19 cellular contexts compared by ENCODE assay signal in the genomic region with DNA sequence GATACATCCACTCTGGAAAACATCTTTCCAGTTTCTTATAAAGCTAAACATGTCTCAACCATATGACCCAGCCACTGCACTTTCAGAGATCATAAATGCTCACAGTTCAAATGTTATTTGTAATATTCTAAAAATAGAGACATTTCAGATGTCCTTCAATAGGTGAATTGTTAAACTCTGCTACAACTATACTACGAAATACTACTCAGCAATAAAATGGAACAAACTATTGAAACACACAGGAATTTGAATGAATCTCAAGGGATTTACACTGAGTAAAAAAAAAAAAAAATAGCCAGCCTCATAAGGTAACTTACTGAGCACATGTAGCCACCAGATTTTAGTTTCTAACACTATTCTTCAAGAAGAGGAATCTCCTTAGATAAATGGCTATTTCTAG.
"Had no signal": no experiment of that assay in that cellular context is flagged by ENCODE, and none has a peak within 500 bp of the region (broad histone marks: within the 10 kb centered on the region; RNA-seq: fewer than 3 reads in every experiment).

No MANE protein-coding gene starts in this region.

- H3K9me3 ChIP-seq: left ventricle myocardium inferior, ovary, right atrium auricular region, right lobe of liver, spleen, suprapubic skin, thoracic aorta, tibial artery, upper lobe of right lung had no signal

- H3K4me3 ChIP-seq: left ventricle myocardium inferior, lung, ovary, right atrium auricular region, right lobe of liver, spleen, suprapubic skin, thoracic aorta, tibial artery, upper lobe of right lung had no signal

- H3K27me3 ChIP-seq: ovary, right lobe of liver, spleen, suprapubic skin, tibial artery, upper lobe of right lung had no signal

- DNase-seq: islet precursor cell; left ventricle myocardium inferior; mesendoderm; naive thymus-derived CD4-positive, alpha-beta T cell; ovary; right lobe of liver; small intestine; spleen; stimulated activated CD4-positive, alpha-beta T cell treated with anti-CD3 and anti-CD28 coated beads, Interleukin-4, amount 100 ng/mL, for 24 hours; stimulated activated naive CD4-positive, alpha-beta T cell; tibial artery; trophoblast cell; upper lobe of right lung had no signal

- ATAC-seq: naive thymus-derived CD4-positive, alpha-beta T cell; natural killer cell treated with Interleukin-12 subunit alpha and Interleukin-12 subunit beta and Interleukin-15 and Interleukin-18, amount 100 ng/mL, for 72 hours; right lobe of liver; stimulated activated effector memory CD8-positive, alpha-beta T cell treated with anti-CD3 and anti-CD28 coated beads, Interleukin-12 subunit alpha, Interleukin-12 subunit beta, amount 100 ng/mL, for 72 hours; upper lobe of right lung had no signal

- H3K36me3 ChIP-seq: left ventricle myocardium inferior, ovary, right atrium auricular region, right lobe of liver, spleen, suprapubic skin, thoracic aorta, tibial artery, upper lobe of right lung had no signal

- H3K4me1 ChIP-seq: left ventricle myocardium inferior, right atrium auricular region, right lobe of liver, spleen, suprapubic skin, upper lobe of right lung had no signal

- H3K27ac ChIP-seq: left ventricle myocardium inferior, ovary, right atrium auricular region, right lobe of liver, spleen, suprapubic skin, thoracic aorta, tibial artery, upper lobe of right lung had no signal
